Comparison of ENCODE assay signal across 34 cellular contexts in the genomic region with DNA sequence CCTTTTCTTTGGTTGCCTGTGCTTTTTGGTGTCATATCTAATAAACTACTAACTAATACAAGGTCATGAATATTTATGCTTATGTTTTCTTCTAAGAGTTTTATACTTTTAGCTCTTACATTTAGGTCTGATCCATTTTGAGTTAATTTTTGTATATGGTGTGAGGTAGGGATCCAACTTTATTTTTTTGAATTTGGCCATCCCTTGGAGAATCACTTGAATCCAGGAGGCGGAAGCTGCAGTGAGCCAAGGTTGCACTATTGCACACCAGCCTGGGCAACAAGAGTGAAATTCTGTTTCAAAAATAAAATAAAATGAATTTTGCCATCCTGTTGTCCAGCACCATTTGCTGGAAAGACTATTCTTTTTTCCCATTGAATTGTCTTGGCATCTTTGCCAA.
"Had no signal": no experiment of that assay in that cellular context is flagged by ENCODE, and none has a peak within 500 bp of the region (broad histone marks: within the 10 kb centered on the region; RNA-seq: fewer than 3 reads in every experiment).

No MANE protein-coding gene starts in this region.

- H3K4me3 ChIP-seq: adrenal gland, ascending aorta, body of pancreas, breast epithelium, cardiac muscle cell had no signal

- H3K4me1 ChIP-seq: ascending aorta, body of pancreas, breast epithelium had no signal

- H3K27me3 ChIP-seq: adrenal gland, ascending aorta, body of pancreas, brain microvascular endothelial cell, breast epithelium, cardiac muscle cell had no signal

- H3K9me3 ChIP-seq: adrenal gland, body of pancreas had no signal

- ATAC-seq: activated naive CD4-positive, alpha-beta T cell treated with anti-CD3 and anti-CD28 coated beads, Interleukin-2, amount 50 U/mL, for 72 hours; activated naive CD8-positive, alpha-beta T cell treated with anti-CD3 and anti-CD28 coated beads, Interleukin-2, amount 50 U/mL, for 24 hours; activated T-cell treated with anti-CD3 and anti-CD28 coated beads, Interleukin-2, amount 50 U/mL, for 4 hours; activated T-cell treated with anti-CD3 and anti-CD28 coated beads, Interleukin-2, amount 50 U/mL, for 72 hours; activated T-helper 17 cell treated with anti-CD3 and anti-CD28 coated beads, Interleukin-2, amount 50 U/mL, for 72 hours; body of pancreas had no signal

- H3K36me3 ChIP-seq: adrenal gland, ascending aorta, brain microvascular endothelial cell, breast epithelium, cardiac muscle cell had no signal

- DNase-seq: activated effector memory CD4-positive, alpha-beta T cell treated with anti-CD3 and anti-CD28 coated beads, Interleukin-2, amount 50 U/mL, for 16 hours; activated effector memory CD4-positive, alpha-beta T cell treated with Interleukin-2 at 50 U/mL for 16 hours; activated gamma-delta T cell; activated gamma-delta T cell treated with Interleukin-2 at 50 U/mL for 16 hours; activated naive CD4-positive, alpha-beta T cell; activated naive CD4-positive, alpha-beta T cell treated with anti-CD3 and anti-CD28 coated beads for 36 hours; activated naive CD4-positive, alpha-beta T cell treated with anti-CD3 and anti-CD28 coated beads, Interleukin-2, amount 10 ng/mL, durations not matched to agents 7 days and 5 days; activated naive CD4-positive, alpha-beta T cell treated with anti-CD3 and anti-CD28 coated beads, Interleukin-2, amount 50 U/mL, for 16 hours; activated naive CD4-positive, alpha-beta T cell treated with Interleukin-2 at 50 U/mL for 16 hours; activated naive CD8-positive, alpha-beta T cell treated with anti-CD3 and anti-CD28 coated beads for 36 hours; activated naive CD8-positive, alpha-beta T cell treated with anti-CD3 and anti-CD28 coated beads, Interleukin-2, amount 10 ng/mL, durations not matched to agents 7 days and 5 days; activated naive CD8-positive, alpha-beta T cell treated with anti-CD3 and anti-CD28 coated beads, Interleukin-2, amount 50 U/mL, for 24 hours; activated T-cell treated with anti-CD3 and anti-CD28 coated beads, Interleukin-2, amount 50 U/mL, for 1 hour; activated T-cell treated with anti-CD3 and anti-CD28 coated beads, Interleukin-2, amount 50 U/mL, for 24 hours; activated T-cell treated with anti-CD3 and anti-CD28 coated beads, Interleukin-2, amount 50 U/mL, for 4 hours; activated T-cell treated with anti-CD3 and anti-CD28 coated beads, Interleukin-2, amount 50 U/mL, for 48 hours; activated T-cell treated with anti-CD3 and anti-CD28 coated beads, Interleukin-2, amount 50 U/mL, for 72 hours; adrenal gland; amniotic stem cell; amygdala; anterior cingulate cortex; aorta; body of pancreas; brain microvascular endothelial cell; caudate nucleus; central memory CD4-positive, alpha-beta T cell; cerebellar nuclear complex had no signal

- FAIRE-seq: astrocyte, bronchial epithelial cell had no signal

- H3K27ac ChIP-seq: adrenal gland, ascending aorta, body of pancreas, brain microvascular endothelial cell, breast epithelium, cardiac muscle cell had no signal
